22 cellular contexts compared by ENCODE assay signal in genomic region chr20:24504331-24505285, GRCh38. TPM values are rescaled to one million over a fixed set of nuclear protein-coding genes. Genes with fewer than 3 reads are reported as not detected.
"Had no signal": no experiment of that assay in that cellular context is flagged by ENCODE, and none has a peak within 500 bp of the region (broad histone marks: within the 10 kb centered on the region; RNA-seq: fewer than 3 reads in every experiment).

No MANE protein-coding gene starts in this region.

- ATAC-seq: activated CD4-positive, CD25-positive, alpha-beta regulatory T cell treated with anti-CD3 and anti-CD28 coated beads, Interleukin-2, amount 50 U/mL, for 24 hours; activated CD8-positive, alpha-beta T cell treated with anti-CD3 and anti-CD28 coated beads for 36 hours; foreskin keratinocyte; stimulated activated naive B cell treated with anti-CD40 and anti-IgM and Interleukin-4, amounts not matched to agents 10 μg/mL and 1 μg/mL and 100 μg/mL, for 72 hours; T-cell had no signal

- H3K36me3 ChIP-seq: sigmoid colon, thoracic aorta, vagina had no signal

- H3K27ac ChIP-seq: foreskin keratinocyte, parathyroid adenoma, sigmoid colon, thoracic aorta, vagina, VCaP had no signal

- DNase-seq: activated CD4-positive, alpha-beta T cell treated with anti-CD3 and anti-CD28 coated beads, Interleukin-2, amount 10 ng/mL, durations not matched to agents 7 days and 5 days; activated CD8-positive, alpha-beta T cell treated with anti-CD3 and anti-CD28 coated beads for 36 hours; activated naive CD4-positive, alpha-beta T cell; activated T-cell treated with anti-CD3 and anti-CD28 coated beads, Interleukin-2, amount 50 U/mL, for 1 hour; amniotic stem cell; dermis blood vessel endothelial cell; effector memory CD4-positive, alpha-beta T cell; foreskin keratinocyte; mesenchymal stem cell; sigmoid colon; stimulated activated CD4-positive, alpha-beta T cell treated with anti-CD3 and anti-CD28 coated beads, Interleukin-2, amount 100 ng/mL, for 48 hours; stimulated activated CD8-positive, alpha-beta memory T cell treated with anti-CD3 and anti-CD28 coated beads, Interleukin-4, amount 100 ng/mL, for 48 hours; stimulated activated naive B cell treated with anti-CD40 and anti-IgM and Interleukin-4, amounts not matched to agents 10 μg/mL and 1 μg/mL and 100 μg/mL, for 72 hours; T-cell had no signal

- H3K9ac ChIP-seq: parathyroid adenoma had no signal

- H3K27me3 ChIP-seq: foreskin keratinocyte, vagina had no signal

- H3K4me1 ChIP-seq: foreskin keratinocyte, parathyroid adenoma, vagina had no signal

- H2AFZ ChIP-seq: parathyroid adenoma had no signal

- H3K9me3 ChIP-seq: sigmoid colon, thoracic aorta, vagina had no signal

- H3K4me3 ChIP-seq: sigmoid colon, vagina had no signal

- H3K79me2 ChIP-seq: parathyroid adenoma had no signal

RNA-seq across cellular contexts. Expression of gene SYNDIG1, which starts 35.2 kb away (rescaled TPM):
- total RNA-seq: activated CD4-positive, alpha-beta T cell treated with anti-CD3 and anti-CD28 coated beads, Interleukin-2, amount 10 ng/mL, durations not matched to agents 7 days and 5 days; activated CD8-positive, alpha-beta T cell treated with anti-CD3 and anti-CD28 coated beads for 36 hours; activated T-helper 2 cell treated with anti-CD3 and anti-CD28 coated beads, Interferon-gamma antibody, Interleukin-2, Interleukin-4, amounts not matched to agents 10 μg/mL and 5 μg/mL and 100 μg/mL, durations not matched to agents 14 hours and 24 hours and 36 hours; foreskin keratinocyte; mononuclear cell; myocyte; T-cell had no signal
- polyA plus RNA-seq: foreskin keratinocyte had no signal
